ENCODE assay signal across 1 cellular context in genomic region chr6:63572733-63573139, GRCh38.
TF ChIP-seq lines count a peak whose summit lies in the region.

No MANE protein-coding gene starts in this region.

TF ChIP-seq in HepG2, 621 proteins besides CTCF, POLR2A, EP300 and RAD21 (continued from another document and continues in another):
- TF ChIP-seq IRF1 (CRISPR knock-in tag; IDR thresholded peaks at IDR 0.05; ENCODE audit: low read depth) (no peak), CREBL2 (CRISPR knock-in tag; IDR thresholded peaks at IDR 0.05; ENCODE audit: borderline replicate concordance) (peak; percentile 40; the same call in 1 of the 2 replicates), ZNF589 (CRISPR knock-in tag; conservative IDR thresholded peaks at IDR 0.05) (0 out of 2 replicates have a peak, but pooled peaks have one; percentile 4), U2AF2 (IDR thresholded peaks at IDR 0.05; ENCODE audit: low read depth, low read length) (no peak), ZSCAN25 (CRISPR knock-in tag; IDR thresholded peaks at IDR 0.05) (no peak), HES4 (CRISPR knock-in tag; IDR thresholded peaks at IDR 0.05; ENCODE audit: borderline replicate concordance) (no peak), ZNF550 (CRISPR knock-in tag; IDR thresholded peaks at IDR 0.05; ENCODE audit: borderline replicate concordance) (no peak), RCOR2 (CRISPR knock-in tag; IDR thresholded peaks at IDR 0.05) (no peak), MLX (CRISPR knock-in tag; IDR thresholded peaks at IDR 0.05) (no peak), MEF2D (CRISPR knock-in tag; IDR thresholded peaks at IDR 0.05) (no peak), ELF4 (CRISPR knock-in tag; IDR thresholded peaks at IDR 0.05; ENCODE audit: borderline replicate concordance) (no peak), JUNB (CRISPR knock-in tag; IDR thresholded peaks at IDR 0.05; ENCODE audit: borderline replicate concordance) (0 out of 2 replicates have a peak, but pooled peaks have one; percentile 9), ZNF75D (CRISPR knock-in tag; IDR thresholded peaks at IDR 0.05; ENCODE audit: borderline replicate concordance) (no peak), CERS6 (CRISPR knock-in tag; IDR thresholded peaks at IDR 0.05) (0 out of 2 replicates have a peak, but pooled peaks have one; percentile 16), PPARG (CRISPR knock-in tag; conservative IDR thresholded peaks at IDR 0.05) (no peak), YY1 (IDR thresholded peaks at IDR 0.05; ENCODE audit: insufficient read depth, insufficient replicate concordance, low read depth, low read length) (no peak), MEIS2 (CRISPR knock-in tag; IDR thresholded peaks at IDR 0.05) (no peak; the same call in 1 of the 2 replicates), SRSF4 (IDR thresholded peaks at IDR 0.05; ENCODE audit: low read depth, low read length, poor library complexity, severe bottlenecking) (no peak), SIX1 (CRISPR knock-in tag; IDR thresholded peaks at IDR 0.05; ENCODE audit: borderline replicate concordance) (no peak), ZNF512B (CRISPR knock-in tag; IDR thresholded peaks at IDR 0.05; ENCODE audit: borderline replicate concordance) (no peak), ASH2L (IDR thresholded peaks at IDR 0.05; ENCODE audit: insufficient read length, low read depth, low read length) (no peak), ZNF280D (CRISPR knock-in tag; IDR thresholded peaks at IDR 0.05) (no peak; the same call in 1 of the 2 replicates), E2F2 (CRISPR knock-in tag; IDR thresholded peaks at IDR 0.05; ENCODE audit: borderline replicate concordance) (no peak), SMAD3 (CRISPR knock-in tag; IDR thresholded peaks at IDR 0.05) (no peak), CEBPZ (IDR thresholded peaks at IDR 0.05; ENCODE audit: low read length) (no peak), PHF8 (CRISPR knock-in tag; IDR thresholded peaks at IDR 0.05) (no peak), KAT7 (CRISPR knock-in tag; IDR thresholded peaks at IDR 0.05; ENCODE audit: borderline replicate concordance) (no peak), TBP (CRISPR knock-in tag; IDR thresholded peaks at IDR 0.05) (no peak), HIVEP1 (CRISPR knock-in tag; IDR thresholded peaks at IDR 0.05) (no peak), ZNF225 (CRISPR knock-in tag; IDR thresholded peaks at IDR 0.05) (no peak), MEIS1 (CRISPR knock-in tag; IDR thresholded peaks at IDR 0.05; ENCODE audit: borderline replicate concordance) (no peak), GTF3A (CRISPR knock-in tag; conservative IDR thresholded peaks at IDR 0.05) (no peak), MBD4 (IDR thresholded peaks at IDR 0.05; ENCODE audit: borderline replicate concordance, low read length) (no peak), IKZF5 (CRISPR knock-in tag; IDR thresholded peaks at IDR 0.05) (no peak; the same call in 1 of the 2 replicates), TOE1 (CRISPR knock-in tag; IDR thresholded peaks at IDR 0.05) (no peak), BATF2 (CRISPR knock-in tag; IDR thresholded peaks at IDR 0.05) (no peak; the same call in 1 of the 2 replicates), ZFP36L1 (CRISPR knock-in tag; IDR thresholded peaks at IDR 0.05) (no peak), ZNF446 (CRISPR knock-in tag; IDR thresholded peaks at IDR 0.05) (peak; percentile 65; the same call in 1 of the 2 replicates), ZFP36L2 (CRISPR knock-in tag; IDR thresholded peaks at IDR 0.05) (no peak), HHEX (CRISPR knock-in tag; IDR thresholded peaks at IDR 0.05) (no peak), POLR2AphosphoS2 (IDR thresholded peaks at IDR 0.05; ENCODE audit: low read depth, low read length) (no peak), HMGXB3 (CRISPR knock-in tag; IDR thresholded peaks at IDR 0.05; ENCODE audit: borderline replicate concordance) (no peak)
